In the genomic region with DNA sequence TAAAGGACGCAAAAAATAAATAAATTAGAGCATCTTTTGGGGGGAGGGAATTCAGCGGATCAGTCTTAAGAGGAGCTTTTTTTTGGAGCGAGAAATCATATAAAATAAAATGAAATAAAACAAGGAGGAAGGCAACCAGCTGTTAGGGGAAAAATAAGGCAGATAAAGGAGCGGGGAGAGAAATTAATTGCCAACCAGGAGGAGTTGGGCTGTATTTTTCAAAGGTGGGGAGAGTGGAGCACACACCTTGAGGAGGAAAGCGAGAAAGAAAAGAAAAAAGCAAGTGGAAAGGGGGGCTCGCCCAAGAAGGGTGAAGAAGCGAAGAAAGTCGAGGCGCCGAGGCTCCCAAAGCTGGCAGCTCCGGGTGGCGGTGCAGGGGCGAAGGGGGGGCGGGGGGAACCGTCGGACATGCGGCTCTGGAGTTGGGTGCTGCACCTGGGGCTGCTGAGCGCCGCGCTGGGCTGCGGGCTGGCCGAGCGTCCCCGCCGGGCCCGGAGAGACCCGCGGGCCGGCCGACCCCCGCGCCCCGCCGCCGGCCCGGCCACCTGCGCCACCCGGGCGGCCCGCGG, we compare ENCODE assay signal across 9 cellular contexts. TPM values are rescaled to one million over a fixed set of nuclear protein-coding genes. Genes with fewer than 3 reads are reported as not detected.
DNase-seq lines count a peak whose midpoint lies in the region; ATAC-seq lines count a peak whose summit lies in the region.
"Had no signal": no experiment of that assay in that cellular context is flagged by ENCODE, and none has a peak within 500 bp of the region (broad histone marks: within the 10 kb centered on the region; RNA-seq: fewer than 3 reads in every experiment).

A gene with protein sequence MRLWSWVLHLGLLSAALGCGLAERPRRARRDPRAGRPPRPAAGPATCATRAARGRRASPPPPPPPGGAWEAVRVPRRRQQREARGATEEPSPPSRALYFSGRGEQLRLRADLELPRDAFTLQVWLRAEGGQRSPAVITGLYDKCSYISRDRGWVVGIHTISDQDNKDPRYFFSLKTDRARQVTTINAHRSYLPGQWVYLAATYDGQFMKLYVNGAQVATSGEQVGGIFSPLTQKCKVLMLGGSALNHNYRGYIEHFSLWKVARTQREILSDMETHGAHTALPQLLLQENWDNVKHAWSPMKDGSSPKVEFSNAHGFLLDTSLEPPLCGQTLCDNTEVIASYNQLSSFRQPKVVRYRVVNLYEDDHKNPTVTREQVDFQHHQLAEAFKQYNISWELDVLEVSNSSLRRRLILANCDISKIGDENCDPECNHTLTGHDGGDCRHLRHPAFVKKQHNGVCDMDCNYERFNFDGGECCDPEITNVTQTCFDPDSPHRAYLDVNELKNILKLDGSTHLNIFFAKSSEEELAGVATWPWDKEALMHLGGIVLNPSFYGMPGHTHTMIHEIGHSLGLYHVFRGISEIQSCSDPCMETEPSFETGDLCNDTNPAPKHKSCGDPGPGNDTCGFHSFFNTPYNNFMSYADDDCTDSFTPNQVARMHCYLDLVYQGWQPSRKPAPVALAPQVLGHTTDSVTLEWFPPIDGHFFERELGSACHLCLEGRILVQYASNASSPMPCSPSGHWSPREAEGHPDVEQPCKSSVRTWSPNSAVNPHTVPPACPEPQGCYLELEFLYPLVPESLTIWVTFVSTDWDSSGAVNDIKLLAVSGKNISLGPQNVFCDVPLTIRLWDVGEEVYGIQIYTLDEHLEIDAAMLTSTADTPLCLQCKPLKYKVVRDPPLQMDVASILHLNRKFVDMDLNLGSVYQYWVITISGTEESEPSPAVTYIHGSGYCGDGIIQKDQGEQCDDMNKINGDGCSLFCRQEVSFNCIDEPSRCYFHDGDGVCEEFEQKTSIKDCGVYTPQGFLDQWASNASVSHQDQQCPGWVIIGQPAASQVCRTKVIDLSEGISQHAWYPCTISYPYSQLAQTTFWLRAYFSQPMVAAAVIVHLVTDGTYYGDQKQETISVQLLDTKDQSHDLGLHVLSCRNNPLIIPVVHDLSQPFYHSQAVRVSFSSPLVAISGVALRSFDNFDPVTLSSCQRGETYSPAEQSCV (N-terminal part only) (plus strand): TSS at position 27 of the 569 bp plus-strand sequence. CDS start 382 bp downstream, at position 409.

- peaks cover 0 to 8% of the 10 kb centered on the region in 2 donors for H3K36me3 Mint-ChIP-seq in naive B cell

- peaks cover 6 to 18% (median 6%) of the 10 kb centered on the region in 3 donors for H3K4me1 Mint-ChIP-seq in naive B cell

- peak; percentile 67 for DNase-seq in Right ventricle myocardium inferior (ENCODE audit: missing footprints)
- DNase-seq in left cardiac atrium: no peak
- DNase-seq in naive B cell: no peak
- no peak for DNase-seq in aorta
- DNase-seq in NCI-H2081 (lab: John Stamatoyannopoulos, UW): no peak
- DNase-seq in NCI-H2196 treated with DMSO at 0.1 percent for 48 hours (lab: John Stamatoyannopoulos, UW; ENCODE audit: unreplicated experiment): no peak
- no peak for DNase-seq in stimulated activated CD4-positive, alpha-beta T cell treated with anti-CD3 and anti-CD28 coated beads, Interleukin-2, amount 100 ng/mL, for 24 hours
- DNase-seq: activated CD4-positive, alpha-beta T cell treated with anti-CD3 and anti-CD28 coated beads for 1 hour had no signal

- H3K4me3 Mint-ChIP-seq in naive B cell: peak within 1 kb of the TSS in 6 of 8 donors; percentile 7 to 80 (median 56)

- intact Hi-C loops in Right ventricle myocardium inferior (cut with DNase I): loop anchor here (5.0 kb wide), 3 partner anchors 272 to 508 kb away; no protein-coding TSS in a partner anchor
- intact Hi-C loops in left cardiac atrium (cut with DNase I): loop anchor here (5.0 to 10.0 kb wide), 4 partner anchors 338 to 508 kb away; no protein-coding TSS in a partner anchor
- intact Hi-C loops in aorta (cut with DNase I): loop anchor here (5.0 to 10.0 kb wide), 5 partner anchors 272 to 562 kb away; no protein-coding TSS in a partner anchor

- H3K36me3 ChIP-seq in esophagus (ENCODE audit: control insufficient read depth in 2 of 2, insufficient read depth in 2 of 2, low read length in 1 of 2) (no peaks in the 10 kb centered on the region), aorta (ENCODE audit: control insufficient read depth in 1 of 2, insufficient read depth in 2 of 2, low read length in 1 of 2) (no peaks in the 10 kb centered on the region)

- H3K27me3 ChIP-seq in esophagus (ENCODE audit: control insufficient read depth in 1 of 2, insufficient read depth in 2 of 2, low read length in 2 of 2): no peaks in the 10 kb centered on the region
- H3K27me3 ChIP-seq in aorta (ENCODE audit: control insufficient read depth in 1 of 2, insufficient read depth in 2 of 2, low read length in 1 of 2): no peaks in the 10 kb centered on the region

- no peak within 1 kb of the TSS for H3K27ac Mint-ChIP-seq in naive B cell

- H3K9me3 ChIP-seq in esophagus (ENCODE audit: control insufficient read depth in 2 of 2, insufficient read depth in 1 of 2, low read depth in 1 of 2, low read length in 1 of 2): no peaks in the 10 kb centered on the region
- H3K9me3 ChIP-seq in aorta (ENCODE audit: control insufficient read depth, low read length): no peaks in the 10 kb centered on the region

- H3K4me1 ChIP-seq in esophagus (ENCODE audit: control insufficient read depth in 2 of 2, insufficient read depth in 2 of 2, low read length in 1 of 2) (peaks cover 4% of the 10 kb centered on the region in 2 donors), aorta (ENCODE audit: control insufficient read depth in 1 of 2, insufficient read depth in 2 of 2, low read length in 2 of 2) (no peaks in the 10 kb centered on the region)

- ATAC-seq in Right ventricle myocardium inferior: no peak
- ATAC-seq in left cardiac atrium: no peak
- no peak for ATAC-seq in naive B cell (ENCODE audit: low read depth in 2 of 2)
- ATAC-seq in aorta (ENCODE audit: low FRiP score): no peak

- H3K9me3 Mint-ChIP-seq in naive B cell: peaks cover 0 to 7% (median 3%) of the 10 kb centered on the region in 7 donors

- peaks cover 54 to 92% (median 90%) of the 10 kb centered on the region in 3 donors for H3K27me3 Mint-ChIP-seq in naive B cell

- WGBS in esophagus, 2 donors: 1 to 3% methylated on average over 18 to 41 of the region's 41 CpGs
- 1% methylated on average over 35 to 41 of the region's 41 CpGs for WGBS in aorta, 2 donors

- H3K4me3 ChIP-seq in esophagus (ENCODE audit: low read depth in 1 of 2, low read length in 2 of 2) (peak within 1 kb of the TSS; percentile 57 to 62), aorta (ENCODE audit: low read length in 2 of 2) (peak within 1 kb of the TSS; percentile 76 to 79)

- H3K27ac ChIP-seq in esophagus (ENCODE audit: low read depth in 2 of 2, low read length in 1 of 2): peak within 1 kb of the TSS; percentile 53 to 59
- peak within 1 kb of the TSS in 1 of 2 donors; percentile 16 for H3K27ac ChIP-seq in aorta (ENCODE audit: low read depth in 1 of 2, low read length in 2 of 2)

RNA-seq across cellular contexts. Expression of the gene that starts here (rescaled TPM):
- total RNA-seq in Right ventricle myocardium inferior (1.1 TPM), left cardiac atrium (1 to 10 TPM; 2.4 to 9.8 TPM), aorta (10 to 100 TPM; 13.2 to 16.6 TPM)
- polyA plus RNA-seq in esophagus (1 to 10 TPM in 1 of 2 donors, under 1 TPM in 1; 0.98 to 1.1 TPM), naive B cell (ENCODE audit: low read depth in 6 of 6) (not detected), aorta (1 to 10 TPM in 1 of 2 donors, under 1 TPM in 1; 0.50 to 1.3 TPM)
